ENCODE assay signal across 13 cellular contexts in genomic region chr2:193469251-193469650, GRCh38.
DNase-seq lines count a peak whose midpoint lies in the region; ATAC-seq and TF ChIP-seq lines count a peak whose summit lies in the region.
"Had no signal": no experiment of that assay in that cellular context is flagged by ENCODE, and none has a peak within 500 bp of the region (broad histone marks: within the 10 kb centered on the region; RNA-seq: fewer than 3 reads in every experiment).

No MANE protein-coding gene starts in this region.

- no peaks in the 10 kb centered on the region for H3K27me3 ChIP-seq in DND-41 (ENCODE audit: insufficient read depth, low read length, poor library complexity)
- no peaks in the 10 kb centered on the region for H3K27me3 ChIP-seq in CD4-positive, alpha-beta memory T cell (ENCODE audit: insufficient read depth, low read length)

- peak overlapping the region; percentile 0; the same call in 1 of the 2 replicates for H3K4me2 ChIP-seq in DND-41 (ENCODE audit: insufficient read depth, low read length)
- H3K4me2 ChIP-seq: A549 had no signal

- no peaks in the 10 kb centered on the region for H3K36me3 Mint-ChIP-seq in activated B cell treated with CpG ODN at 0.5 μM for 24 hours (ENCODE audit: low read depth)
- no peaks in the 10 kb centered on the region for H3K36me3 Mint-ChIP-seq in stimulated activated naive B cell treated with anti-CD40 and anti-IgM and Interleukin-4, amounts not matched to agents 10 μg/mL and 1 μg/mL and 100 μg/mL, for 72 hours
- H3K36me3 Mint-ChIP-seq in CD4-positive, alpha-beta memory T cell, result no peaks in the 10 kb centered on the region
- H3K36me3 Mint-ChIP-seq: CD14-positive monocyte had no signal

- peak overlapping the region; percentile 4 for H3K27ac Mint-ChIP-seq in activated B cell treated with CpG ODN at 0.5 μM for 24 hours
- H3K27ac Mint-ChIP-seq in stimulated activated naive B cell treated with anti-CD40 and anti-IgM and Interleukin-4, amounts not matched to agents 10 μg/mL and 1 μg/mL and 100 μg/mL, for 72 hours, result no peak overlapping the region
- H3K27ac Mint-ChIP-seq in CD4-positive, alpha-beta memory T cell, result no peak overlapping the region
- H3K27ac Mint-ChIP-seq: CD14-positive monocyte, HFFc6 had no signal

- peak; percentile 95 for ATAC-seq in DND-41 (ENCODE audit: insufficient read depth, low read depth)
- ATAC-seq in activated B cell treated with CpG ODN at 0.5 μM for 24 hours (ENCODE audit: low read depth), result peak; percentile 47
- peak; percentile 56 to 60 for ATAC-seq in stimulated activated naive B cell treated with anti-CD40 and anti-IgM and Interleukin-4, amounts not matched to agents 10 μg/mL and 1 μg/mL and 100 μg/mL, for 72 hours (replicated peaks)
- no peak for ATAC-seq in GM21423 (IDR thresholded peaks at IDR 0.05; ENCODE audit: unreplicated experiment)
- ATAC-seq: A549, HepG2 had no signal

- H3K4me3 ChIP-seq in DND-41 (ENCODE audit: low read depth in 1 of 2, low read length in 2 of 2), result no peak overlapping the region
- H3K4me3 ChIP-seq in Jurkat, Clone E6-1 (ENCODE audit: low read length), result no peak overlapping the region
- H3K4me3 ChIP-seq in CD4-positive, alpha-beta memory T cell (ENCODE audit: low read length in 2 of 2), result no peak overlapping the region
- H3K4me3 ChIP-seq: A549 had no signal

- H2AFZ ChIP-seq in DND-41 (ENCODE audit: low read depth, low read length), result no peak overlapping the region

- H3K27ac ChIP-seq in DND-41 (ENCODE audit: low read length), result peak overlapping the region; percentile 72
- no peak overlapping the region for H3K27ac ChIP-seq in CD4-positive, alpha-beta memory T cell (ENCODE audit: low read depth, low read length)
- H3K27ac ChIP-seq: A549 had no signal

- DNase-seq in DND-41 (peak; percentile 44), activated B cell treated with CpG ODN at 0.5 μM for 24 hours (no peak), NCI-H2081 (lab: John Stamatoyannopoulos, UW) (no peak)
- DNase-seq in Jurkat, Clone E6-1 (ENCODE audit: low read depth, low spot score), result peak; percentile 65
- DNase-seq in stimulated activated naive B cell treated with anti-CD40 and anti-IgM and Interleukin-4, amounts not matched to agents 10 μg/mL and 1 μg/mL and 100 μg/mL, for 72 hours, result no peak
- no peak for DNase-seq in CD4-positive, alpha-beta memory T cell
- DNase-seq: DMS53, HCEC 1CT, HFFc6 had no signal

- CTCF ChIA-PET in activated B cell treated with CpG ODN at 0.5 μM for 24 hours (lab: Charles Lee), result no interaction called here
- CTCF ChIA-PET in CD4-positive, alpha-beta memory T cell (lab: Charles Lee; ENCODE audit: partially characterized antibody), result no interaction called here

- no peak for TF ChIP-seq CTCF in DND-41 (IDR thresholded peaks at IDR 0.05; ENCODE audit: borderline replicate concordance, extremely low read depth, low read length, poor library complexity, severe bottlenecking)
- no peak for TF ChIP-seq CTCF in activated B cell treated with CpG ODN at 0.5 μM for 24 hours (IDR thresholded peaks at IDR 0.05)

- no peaks in the 10 kb centered on the region for H4K20me1 ChIP-seq in DND-41 (ENCODE audit: insufficient read depth, low read length)

- H3K4me1 ChIP-seq in DND-41 (ENCODE audit: insufficient read depth, low read length), result peaks cover 38% of the 10 kb centered on the region
- no peaks in the 10 kb centered on the region for H3K4me1 ChIP-seq in CD4-positive, alpha-beta memory T cell (ENCODE audit: insufficient read depth, low read length)
- H3K4me1 ChIP-seq: A549 had no signal

- no peak overlapping the region for H3K9ac ChIP-seq in DND-41 (ENCODE audit: low read depth, low read length)

- H3K9me3 Mint-ChIP-seq in activated B cell treated with CpG ODN at 0.5 μM for 24 hours, result peaks cover 3% of the 10 kb centered on the region
- H3K9me3 Mint-ChIP-seq in stimulated activated naive B cell treated with anti-CD40 and anti-IgM and Interleukin-4, amounts not matched to agents 10 μg/mL and 1 μg/mL and 100 μg/mL, for 72 hours, result peaks cover 0 to 1% of the 10 kb centered on the region in 2 donors
- peaks cover 0 to 8% (median 3%) of the 10 kb centered on the region in 8 donors for H3K9me3 Mint-ChIP-seq in CD4-positive, alpha-beta memory T cell

- H3K27me3 Mint-ChIP-seq in activated B cell treated with CpG ODN at 0.5 μM for 24 hours, result no peaks in the 10 kb centered on the region
- H3K27me3 Mint-ChIP-seq in stimulated activated naive B cell treated with anti-CD40 and anti-IgM and Interleukin-4, amounts not matched to agents 10 μg/mL and 1 μg/mL and 100 μg/mL, for 72 hours, result no peaks in the 10 kb centered on the region
- H3K27me3 Mint-ChIP-seq in CD4-positive, alpha-beta memory T cell, result no peaks in the 10 kb centered on the region

- H3K4me3 Mint-ChIP-seq in activated B cell treated with CpG ODN at 0.5 μM for 24 hours, result peak overlapping the region; percentile 1
- H3K4me3 Mint-ChIP-seq in stimulated activated naive B cell treated with anti-CD40 and anti-IgM and Interleukin-4, amounts not matched to agents 10 μg/mL and 1 μg/mL and 100 μg/mL, for 72 hours, result no peak overlapping the region
- H3K4me3 Mint-ChIP-seq in CD4-positive, alpha-beta memory T cell, result no peak overlapping the region
- H3K4me3 Mint-ChIP-seq: CD14-positive monocyte, HFFc6 had no signal

- peaks cover 19% of the 10 kb centered on the region for H3K4me1 Mint-ChIP-seq in activated B cell treated with CpG ODN at 0.5 μM for 24 hours
- H3K4me1 Mint-ChIP-seq in stimulated activated naive B cell treated with anti-CD40 and anti-IgM and Interleukin-4, amounts not matched to agents 10 μg/mL and 1 μg/mL and 100 μg/mL, for 72 hours, result peaks cover 4 to 19% of the 10 kb centered on the region in 2 donors
- H3K4me1 Mint-ChIP-seq in CD4-positive, alpha-beta memory T cell, result peaks cover 0 to 8% (median 0%) of the 10 kb centered on the region in 4 donors
- H3K4me1 Mint-ChIP-seq: CD14-positive monocyte had no signal

- H3K9me3 ChIP-seq in DND-41 (ENCODE audit: insufficient read depth, low read length, severe bottlenecking), result peaks cover 27% of the 10 kb centered on the region
- no peaks in the 10 kb centered on the region for H3K9me3 ChIP-seq in CD4-positive, alpha-beta memory T cell (ENCODE audit: control insufficient read depth in 1 of 2, low read length in 2 of 2)
- H3K9me3 ChIP-seq: A549 had no signal

- intact Hi-C loops in activated B cell treated with CpG ODN at 0.5 μM for 24 hours (cut with micrococcal nuclease), result no loop called here
- intact Hi-C loops in CD4-positive, alpha-beta memory T cell (cut with micrococcal nuclease), result no loop called here

- no peaks in the 10 kb centered on the region for H3K79me2 ChIP-seq in DND-41 (ENCODE audit: insufficient read depth, low read length)

- POLR2A ChIA-PET in activated B cell treated with CpG ODN at 0.5 μM for 24 hours (lab: Charles Lee), result no interaction called here
- POLR2A ChIA-PET in CD4-positive, alpha-beta memory T cell (lab: Charles Lee; ENCODE audit: partially characterized antibody), result no interaction called here

- no peaks in the 10 kb centered on the region for H3K36me3 ChIP-seq in DND-41 (ENCODE audit: insufficient read depth, low read length)
- H3K36me3 ChIP-seq in CD4-positive, alpha-beta memory T cell (ENCODE audit: insufficient read depth, low read length), result no peaks in the 10 kb centered on the region

Comparison
In these comparisons a context has a peak if more than half of its experiments do, and no peak if none do; other contexts are left out.
1. DNase-seq: peak in DND-41 (single experiment) and Jurkat, Clone E6-1 (single experiment); none in activated B cell treated with CpG ODN at 0.5 μM for 24 hours (single experiment), stimulated activated naive B cell treated with anti-CD40 and anti-IgM and Interleukin-4, amounts not matched to agents 10 μg/mL and 1 μg/mL and 100 μg/mL, for 72 hours (single experiment), NCI-H2081 (0 of 2) and CD4-positive, alpha-beta memory T cell (0 of 5).